ENCODE assay signal across 26 cellular contexts in the genomic region with DNA sequence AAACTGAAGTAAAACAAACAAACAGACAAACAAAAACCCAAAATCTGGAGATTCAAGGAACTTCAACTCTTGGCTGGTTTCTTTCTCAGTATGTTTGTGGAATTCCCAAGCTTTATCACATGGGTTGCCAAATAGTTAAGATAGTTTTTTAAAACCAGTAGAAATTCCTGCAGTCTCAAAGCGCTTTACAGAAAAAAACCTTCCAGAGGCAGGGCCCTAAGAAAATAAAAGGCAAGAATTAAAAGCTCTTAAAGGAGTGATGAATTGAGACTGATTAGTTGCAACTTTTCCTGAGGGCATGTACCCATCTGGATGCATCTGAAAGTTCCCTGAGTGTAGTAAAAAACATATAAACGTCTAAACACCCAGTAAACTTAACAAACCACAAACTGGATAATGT. TPM values are rescaled to one million over a fixed set of nuclear protein-coding genes. Genes with fewer than 3 reads are reported as not detected.
DNase-seq lines count a peak whose midpoint lies in the region; ATAC-seq and TF ChIP-seq lines count a peak whose summit lies in the region.
"Had no signal": no experiment of that assay in that cellular context is flagged by ENCODE, and none has a peak within 500 bp of the region (broad histone marks: within the 10 kb centered on the region; RNA-seq: fewer than 3 reads in every experiment).

No MANE protein-coding gene starts in this region.

- no peaks in the 10 kb centered on the region for H3K79me2 ChIP-seq in smooth muscle cell (ENCODE audit: low read depth)

- no peaks in the 10 kb centered on the region for H3K9me3 ChIP-seq in smooth muscle cell (replicated peaks; ENCODE audit: low read depth)
- H3K9me3 ChIP-seq: body of pancreas, spleen, suprapubic skin, uterus had no signal

- H4K20me1 ChIP-seq in smooth muscle cell (ENCODE audit: low read depth), result no peaks in the 10 kb centered on the region

- no peak for ATAC-seq in sciatic nerve
- no peak for ATAC-seq in HG03432 (IDR thresholded peaks at IDR 0.05; ENCODE audit: unreplicated experiment)
- ATAC-seq: body of pancreas; esophagus mucosa; stimulated activated memory B cell treated with anti-CD40 and anti-IgM and Interleukin-4, amounts not matched to agents 10 μg/mL and 1 μg/mL and 100 μg/mL, for 72 hours; T-cell had no signal

- peak overlapping the region; percentile 57 for H3K4me2 ChIP-seq in smooth muscle cell
- H3K4me2 ChIP-seq: PC-9 had no signal

- DNase-seq in H4 (ENCODE audit: low spot score) (peak; percentile 72), astrocyte of the hippocampus (ENCODE audit: low read depth, low spot score) (peak; percentile 51), fibroblast of villous mesenchyme (ENCODE audit: low read depth) (peak; percentile 82), smooth muscle cell (lab: John Stamatoyannopoulos, UW; ENCODE audit: unreplicated experiment) (no peak), sciatic nerve (ENCODE audit: low spot score) (no peak), SIG-M5 (lab: John Stamatoyannopoulos, UW) (no peak)
- DNase-seq: activated CD4-positive, alpha-beta T cell treated with anti-CD3 and anti-CD28 coated beads, Interleukin-2, amount 50 U/mL, for 48 hours; body of pancreas; CD4-positive, alpha-beta T cell; effector CD4-positive, alpha-beta T cell; MM.1S; NCI-H1417 treated with DMSO at 0.1 percent for 48 hours; NK-92 treated with Interleukin-12 subunit alpha and Interleukin-12 subunit beta, amount 100 ng/mL, for 24 hours; nucleus accumbens; PC-9; SHP77 treated with DMSO at 0.1 percent for 48 hours; spleen; stimulated activated CD4-positive, alpha-beta T cell treated with anti-CD3 and anti-CD28 coated beads, Interleukin-4, amount 100 ng/mL, for 1 hour; T-cell; uterus had no signal

- 2% methylated on average over 2 of the region's 2 CpGs for WGBS in smooth muscle cell (ENCODE audit: low lambda C conversion rate)

- H3K9ac ChIP-seq in smooth muscle cell (ENCODE audit: low read depth), result no peak overlapping the region

- no peaks in the 10 kb centered on the region for H3K27me3 ChIP-seq in smooth muscle cell (ENCODE audit: low read depth)
- H3K27me3 ChIP-seq: body of pancreas, spleen, suprapubic skin, uterus had no signal

- peaks cover 10% of the 10 kb centered on the region for H3K4me1 ChIP-seq in smooth muscle cell (ENCODE audit: low read depth)
- H3K4me1 ChIP-seq: body of pancreas, spleen, suprapubic skin, uterus had no signal

- peak overlapping the region; percentile 22 for H3K27ac ChIP-seq in smooth muscle cell (ENCODE audit: low read depth)
- H3K27ac ChIP-seq: body of pancreas, PC-9, spleen, suprapubic skin, uterus had no signal

- intact Hi-C loops in sciatic nerve (cut with DNase I), result no loop called here

- TF ChIP-seq CTCF in fibroblast of villous mesenchyme (IDR thresholded peaks at IDR 0.05; ENCODE audit: insufficient read depth, low read depth, low read length) (no peak), smooth muscle cell (IDR thresholded peaks at IDR 0.05; ENCODE audit: borderline replicate concordance, insufficient read depth, poor library complexity, severe bottlenecking) (no peak)

- H3F3A ChIP-seq in smooth muscle cell (ENCODE audit: low read depth), result peaks cover 4% of the 10 kb centered on the region

- H3K36me3 ChIP-seq in smooth muscle cell (ENCODE audit: low read depth), result no peaks in the 10 kb centered on the region
- H3K36me3 ChIP-seq: spleen, suprapubic skin, uterus had no signal

- peak overlapping the region; percentile 6 for H2AFZ ChIP-seq in smooth muscle cell (ENCODE audit: low read depth)
- H2AFZ ChIP-seq: PC-9 had no signal

- H3K4me3 ChIP-seq in fibroblast of villous mesenchyme (ENCODE audit: low read depth, low read length), result no peak overlapping the region
- no peak overlapping the region for H3K4me3 ChIP-seq in smooth muscle cell
- H3K4me3 ChIP-seq: body of pancreas, lung, PC-9, spleen, suprapubic skin, uterus had no signal

RNA-seq across cellular contexts. Expression of a gene that starts 25.9 kb away (rescaled TPM):
- total RNA-seq in H4 (2014; rRNA removed; shearing (Covaris generic)), result 3.9 and 4.7 TPM in 2 replicates
- total RNA-seq in fibroblast of villous mesenchyme (4.2 and 4.7 TPM in 2 replicates), smooth muscle cell (11.6 and 13.6 TPM in 2 replicates), sciatic nerve (1.7 TPM)
- polyA plus RNA-seq in smooth muscle cell, result 5.7 TPM in 2 replicates
- total RNA-seq: CD4-positive, alpha-beta T cell; HT-29; T-cell had no signal

Comparison
In these comparisons a context has a peak if more than half of its experiments do, and no peak if none do; other contexts are left out.
1. DNase-seq: peak in H4 (single experiment), astrocyte of the hippocampus (single experiment) and fibroblast of villous mesenchyme (single experiment); none in smooth muscle cell (single experiment), sciatic nerve (single experiment) and SIG-M5 (single experiment).